Comparison of ENCODE assay signal across 8 cellular contexts in genomic region chr15:98865397-98866339, GRCh38.
DNase-seq lines count a peak whose midpoint lies in the region; ATAC-seq, FAIRE-seq and TF ChIP-seq lines count a peak whose summit lies in the region.

No MANE protein-coding gene starts in this region.

- H2AFZ ChIP-seq in Loucy (ENCODE audit: low read length) (peak overlapping the region; percentile 63), GM12878 (ENCODE audit: control insufficient read depth, low read depth, low read length) (no peak overlapping the region)

- H3K9ac ChIP-seq in Loucy (ENCODE audit: low read depth, low read length, poor library complexity, severe bottlenecking) (peak overlapping the region; percentile 73), GM12878 (ENCODE audit: control insufficient read depth, insufficient read depth, low read length) (no peak overlapping the region), iPS-20b (ENCODE audit: low read depth, low read length) (no peak overlapping the region; the same call in 1 of the 2 replicates)

- TF ChIP-seq RAD21 in GM12878 (IDR thresholded peaks at IDR 0.05; ENCODE audit: insufficient read depth, low read depth, low read length): no peak

- no peak for ATAC-seq in GM12878

- intact Hi-C loops in GM12878 (cut with micrococcal nuclease; ENCODE audit: unreplicated experiment): no loop called here

- POLR2A ChIA-PET in GM12878 (lab: Charles Lee): no interaction called here

- H3K4me1 ChIP-seq in Loucy (ENCODE audit: insufficient read depth, low read length, poor library complexity, severe bottlenecking) (peaks cover 53% of the 10 kb centered on the region), GM12878 (ENCODE audit: control insufficient read depth, insufficient read depth, low read length) (no peaks in the 10 kb centered on the region), iPS-20b (ENCODE audit: insufficient read depth, low read length) (peaks cover 36% of the 10 kb centered on the region)

- H3K36me3 ChIP-seq in Loucy (ENCODE audit: insufficient read depth, low read length) (no peaks in the 10 kb centered on the region), GM12878 (ENCODE audit: control insufficient read depth in 2 of 2, insufficient read depth in 2 of 2, low read length in 1 of 2) (no peaks in the 10 kb centered on the region), iPS-20b (ENCODE audit: insufficient read depth, low read depth, low read length) (no peaks in the 10 kb centered on the region)

- H3K4me3 ChIP-seq in Loucy (ENCODE audit: low read length, poor library complexity, severe bottlenecking) (peak overlapping the region; percentile 83), GM12878 (no peak overlapping the region), iPS-20b (ENCODE audit: low read length) (peak overlapping the region; percentile 31; the same call in 1 of the 2 replicates)

- no peaks in the 10 kb centered on the region for H3K9me2 ChIP-seq in Loucy (replicated peaks; ENCODE audit: low read depth, low read length)

- FAIRE-seq in H54 (lab: Jason Lieb, UNC): no peak
- peak; percentile 81 for FAIRE-seq in TTC549 (lab: Jason Lieb, UNC)
- no peak for FAIRE-seq in GM12878 (lab: Jason Lieb, UNC)

- peak; percentile 62; the same call in 1 of the 2 replicates for TF ChIP-seq POLR2A in H54 (IDR thresholded peaks at IDR 0.05; ENCODE audit: low read depth, low read length)
- no peak for TF ChIP-seq POLR2A in GM12878 (IDR thresholded peaks at IDR 0.05; ENCODE audit: low read depth, low read length)

- BruUV-seq in GM12878 (replicated peaks; lab: Mats Ljungman, UMichigan): no TSS peak

- H4K20me1 ChIP-seq in Loucy (ENCODE audit: insufficient read depth, low read length, poor library complexity, severe bottlenecking) (no peaks in the 10 kb centered on the region), GM12878 (ENCODE audit: control insufficient read depth, insufficient read depth) (no peaks in the 10 kb centered on the region)

- 35% methylated on average over 50 of the region's 50 CpGs for WGBS in GM12878 (ENCODE audit: insufficient coverage, insufficient replicate concordance, low lambda C conversion rate, missing lambda C conversion rate)

- TF ChIP-seq CTCF in Loucy (conservative IDR thresholded peaks at IDR 0.05; ENCODE audit: low read length) (no peak), GM12878 (IDR thresholded peaks at IDR 0.05 in 2 of 3, conservative IDR thresholded peaks at IDR 0.05 in 1 of 3; ENCODE audit: control insufficient read depth in 2 of 3, extremely low read depth in 1 of 3, insufficient read depth in 1 of 3, low read depth in 3 of 3, low read length in 3 of 3) (no peak)

- H3K79me2 ChIP-seq in Loucy (ENCODE audit: insufficient read depth, low read length): peaks cover 86% of the 10 kb centered on the region
- H3K79me2 ChIP-seq in GM12878 (ENCODE audit: control insufficient read depth, insufficient read depth, low read length): no peaks in the 10 kb centered on the region

- CTCF ChIA-PET in GM12878 (lab: Yijun Ruan, JAX): interaction anchor here (1.0 kb wide), 1 partner anchor 86 kb away, joined by 3 read pairs; no protein-coding TSS in a partner anchor

- no peaks in the 10 kb centered on the region for H3K9me3 ChIP-seq in Loucy (ENCODE audit: insufficient read depth, low read depth, low read length)
- H3K9me3 ChIP-seq in GM12878 (replicated peaks; ENCODE audit: control insufficient read depth, insufficient read depth, low read length): no peaks in the 10 kb centered on the region
- H3K9me3 ChIP-seq in iPS-20b (ENCODE audit: insufficient read depth, low read depth, low read length): no peaks in the 10 kb centered on the region

- TF ChIP-seq EP300 in GM12878 (IDR thresholded peaks at IDR 0.05; ENCODE audit: borderline replicate concordance in 1 of 2, control insufficient read depth in 1 of 2, low read depth in 2 of 2, low read length in 2 of 2): no peak

- H3K27me3 ChIP-seq in Loucy (ENCODE audit: insufficient read depth, low read length, poor library complexity, severe bottlenecking) (no peaks in the 10 kb centered on the region), GM12878 (replicated peaks in 1 of 2; ENCODE audit: control insufficient read depth in 2 of 2, insufficient read depth in 2 of 2, low read length in 1 of 2) (no peaks in the 10 kb centered on the region), iPS-20b (ENCODE audit: insufficient read depth, low read length) (no peaks in the 10 kb centered on the region)

- no peaks in the 10 kb centered on the region for H3F3A ChIP-seq in Loucy (ENCODE audit: low read depth)

- RAD21 ChIA-PET in GM12878 (lab: Charles Lee; ENCODE audit: unreplicated experiment): interaction anchor here (0.5 to 1.2 kb wide), 2 partner anchors 12 to 16 kb away, joined by 3 to 4 read pairs; no protein-coding TSS in a partner anchor

- in situ Hi-C loops in GM12878 (cut with MboI): no loop called here

- H3K4me2 ChIP-seq in Loucy (ENCODE audit: low read depth, low read length, poor library complexity, severe bottlenecking): peak overlapping the region; percentile 89
- H3K4me2 ChIP-seq in GM12878 (ENCODE audit: control insufficient read depth, insufficient read depth): no peak overlapping the region

- peak; percentile 96 for DNase-seq in Daoy (ENCODE audit: low read depth)
- peak; percentile 56 for DNase-seq in H54 (ENCODE audit: insufficient read length, low spot score)
- no peak for DNase-seq in GM12878 (ENCODE audit: low read depth, low spot score)
- DNase-seq in stimulated activated CD4-positive, alpha-beta T cell treated with anti-CD3 and anti-CD28 coated beads, Interleukin-12 subunit alpha, Interleukin-12 subunit beta, amount 100 ng/mL, for 48 hours (ENCODE audit: low read depth in 2 of 3, low spot score in 1 of 3): peak; percentile 59 to 66 (median 61)
- DNase-seq in NCI-H146 (lab: John Stamatoyannopoulos, UW): no peak

- no peak overlapping the region for H3K27ac ChIP-seq in GM12878 (ENCODE audit: control insufficient read depth, insufficient read depth)
- H3K27ac ChIP-seq in iPS-20b (ENCODE audit: low read length): no peak overlapping the region

- SMC1A ChIA-PET in GM12878 (lab: Charles Lee; ENCODE audit: uncharacterized antibody, unreplicated experiment): interaction anchor here (0.8 to 1.4 kb wide), 3 partner anchors 8 to 210 kb away, joined by 3 to 4 read pairs (median 4); no protein-coding TSS in a partner anchor

TF ChIP-seq in GM12878, 131 proteins besides CTCF, POLR2A, EP300 and RAD21 (continues in another document):
- TF ChIP-seq ETV6 (conservative IDR thresholded peaks at IDR 0.05 in 1 of 2, IDR thresholded peaks at IDR 0.05 in 1 of 2; ENCODE audit: borderline replicate concordance in 1 of 2, low read depth in 1 of 2) (no peak), PAX5 (IDR thresholded peaks at IDR 0.05; ENCODE audit: borderline replicate concordance, low read depth, low read length) (no peak), HDAC6 (IDR thresholded peaks at IDR 0.05; ENCODE audit: unreplicated experiment) (no peak), ESRRA (IDR thresholded peaks at IDR 0.05; ENCODE audit: low read length) (no peak)
- TF ChIP-seq, protein P1, sequence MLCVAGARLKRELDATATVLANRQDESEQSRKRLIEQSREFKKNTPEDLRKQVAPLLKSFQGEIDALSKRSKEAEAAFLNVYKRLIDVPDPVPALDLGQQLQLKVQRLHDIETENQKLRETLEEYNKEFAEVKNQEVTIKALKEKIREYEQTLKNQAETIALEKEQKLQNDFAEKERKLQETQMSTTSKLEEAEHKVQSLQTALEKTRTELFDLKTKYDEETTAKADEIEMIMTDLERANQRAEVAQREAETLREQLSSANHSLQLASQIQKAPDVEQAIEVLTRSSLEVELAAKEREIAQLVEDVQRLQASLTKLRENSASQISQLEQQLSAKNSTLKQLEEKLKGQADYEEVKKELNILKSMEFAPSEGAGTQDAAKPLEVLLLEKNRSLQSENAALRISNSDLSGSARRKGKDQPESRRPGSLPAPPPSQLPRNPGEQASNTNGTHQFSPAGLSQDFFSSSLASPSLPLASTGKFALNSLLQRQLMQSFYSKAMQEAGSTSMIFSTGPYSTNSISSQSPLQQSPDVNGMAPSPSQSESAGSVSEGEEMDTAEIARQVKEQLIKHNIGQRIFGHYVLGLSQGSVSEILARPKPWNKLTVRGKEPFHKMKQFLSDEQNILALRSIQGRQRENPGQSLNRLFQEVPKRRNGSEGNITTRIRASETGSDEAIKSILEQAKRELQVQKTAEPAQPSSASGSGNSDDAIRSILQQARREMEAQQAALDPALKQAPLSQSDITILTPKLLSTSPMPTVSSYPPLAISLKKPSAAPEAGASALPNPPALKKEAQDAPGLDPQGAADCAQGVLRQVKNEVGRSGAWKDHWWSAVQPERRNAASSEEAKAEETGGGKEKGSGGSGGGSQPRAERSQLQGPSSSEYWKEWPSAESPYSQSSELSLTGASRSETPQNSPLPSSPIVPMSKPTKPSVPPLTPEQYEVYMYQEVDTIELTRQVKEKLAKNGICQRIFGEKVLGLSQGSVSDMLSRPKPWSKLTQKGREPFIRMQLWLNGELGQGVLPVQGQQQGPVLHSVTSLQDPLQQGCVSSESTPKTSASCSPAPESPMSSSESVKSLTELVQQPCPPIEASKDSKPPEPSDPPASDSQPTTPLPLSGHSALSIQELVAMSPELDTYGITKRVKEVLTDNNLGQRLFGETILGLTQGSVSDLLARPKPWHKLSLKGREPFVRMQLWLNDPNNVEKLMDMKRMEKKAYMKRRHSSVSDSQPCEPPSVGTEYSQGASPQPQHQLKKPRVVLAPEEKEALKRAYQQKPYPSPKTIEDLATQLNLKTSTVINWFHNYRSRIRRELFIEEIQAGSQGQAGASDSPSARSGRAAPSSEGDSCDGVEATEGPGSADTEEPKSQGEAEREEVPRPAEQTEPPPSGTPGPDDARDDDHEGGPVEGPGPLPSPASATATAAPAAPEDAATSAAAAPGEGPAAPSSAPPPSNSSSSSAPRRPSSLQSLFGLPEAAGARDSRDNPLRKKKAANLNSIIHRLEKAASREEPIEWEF (IDR thresholded peaks at IDR 0.05; ENCODE audit: insufficient replicate concordance, low read depth, low read length): no peak
- TF ChIP-seq, protein P2, sequence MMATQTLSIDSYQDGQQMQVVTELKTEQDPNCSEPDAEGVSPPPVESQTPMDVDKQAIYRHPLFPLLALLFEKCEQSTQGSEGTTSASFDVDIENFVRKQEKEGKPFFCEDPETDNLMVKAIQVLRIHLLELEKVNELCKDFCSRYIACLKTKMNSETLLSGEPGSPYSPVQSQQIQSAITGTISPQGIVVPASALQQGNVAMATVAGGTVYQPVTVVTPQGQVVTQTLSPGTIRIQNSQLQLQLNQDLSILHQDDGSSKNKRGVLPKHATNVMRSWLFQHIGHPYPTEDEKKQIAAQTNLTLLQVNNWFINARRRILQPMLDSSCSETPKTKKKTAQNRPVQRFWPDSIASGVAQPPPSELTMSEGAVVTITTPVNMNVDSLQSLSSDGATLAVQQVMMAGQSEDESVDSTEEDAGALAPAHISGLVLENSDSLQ (IDR thresholded peaks at IDR 0.05): no peak

Comparison
In these comparisons a context has a peak if more than half of its experiments do, and no peak if none do; other contexts are left out.
1. DNase-seq: peak in Daoy (single experiment), H54 (single experiment) and stimulated activated CD4-positive, alpha-beta T cell treated with anti-CD3 and anti-CD28 coated beads, Interleukin-12 subunit alpha, Interleukin-12 subunit beta, amount 100 ng/mL, for 48 hours (3 of 3); none in GM12878 (single experiment) and NCI-H146 (single experiment).